In genomic region chr6:45378324-45378926, GRCh38 we compare ENCODE assay signal across 7 cellular contexts. TPM values are rescaled to one million over a fixed set of nuclear protein-coding genes. Genes with fewer than 3 reads are reported as not detected.
A peak's percentile ranks its signal among the peaks of the same experiment; 100 is the strongest.
DNase-seq lines count a peak whose midpoint lies in the region; ATAC-seq and TF ChIP-seq lines count a peak whose summit lies in the region.

No MANE protein-coding gene starts in this region.

- H3K36me3 ChIP-seq in MM.1S (replicated peaks; ENCODE audit: insufficient read depth, low read length) = no peaks in the 10 kb centered on the region
- H3K36me3 ChIP-seq in left ventricle myocardium inferior = no peaks in the 10 kb centered on the region

- no peaks in the 10 kb centered on the region for H3K27me3 ChIP-seq in MM.1S (replicated peaks; ENCODE audit: insufficient read depth, low read length)
- H3K27me3 ChIP-seq in left ventricle myocardium inferior (ENCODE audit: low read depth) = no peaks in the 10 kb centered on the region

- no peaks in the 10 kb centered on the region for H3K9me2 ChIP-seq in MM.1S (replicated peaks; ENCODE audit: insufficient read depth, low read length)

- intact Hi-C loops in left ventricle myocardium inferior (cut with micrococcal nuclease) = no loop called here

- peak overlapping the region; percentile 56 for H3K4me2 ChIP-seq in MM.1S (ENCODE audit: low read depth, low read length)

- H3K4me3 ChIP-seq in GM12875 (ENCODE audit: low read depth, low read length) = peak overlapping the region; percentile 58
- peak overlapping the region; percentile 92 for H3K4me3 ChIP-seq in MM.1S (ENCODE audit: low read length)
- H3K4me3 ChIP-seq in left ventricle myocardium inferior = peak overlapping the region; percentile 86
- H3K4me3 ChIP-seq in retinal pigment epithelial cell (ENCODE audit: low read length) = peak overlapping the region; percentile 91

- TF ChIP-seq CTCF in GM12875 (IDR thresholded peaks at IDR 0.05; ENCODE audit: borderline replicate concordance, insufficient read depth, low read depth, low read length) (no peak), MM.1S (IDR thresholded peaks at IDR 0.05; ENCODE audit: low read length) (no peak), left ventricle myocardium inferior (IDR thresholded peaks at IDR 0.05; ENCODE audit: borderline replicate concordance) (no peak), retinal pigment epithelial cell (conservative IDR thresholded peaks at IDR 0.05; ENCODE audit: low read depth, low read length) (no peak)

- H2AFZ ChIP-seq in MM.1S (ENCODE audit: low read length) = peak overlapping the region; percentile 94

- 0 out of 2 replicates have a peak, but pooled peaks cover 7% of the 10 kb centered on the region for H3K4me1 ChIP-seq in MM.1S (ENCODE audit: low read length)
- peaks cover 28% of the 10 kb centered on the region for H3K4me1 ChIP-seq in left ventricle myocardium inferior

- H4K20me1 ChIP-seq in MM.1S (ENCODE audit: insufficient read depth, low read length) = no peaks in the 10 kb centered on the region

- peak overlapping the region; percentile 92 for H3K9ac ChIP-seq in MM.1S (ENCODE audit: low read length)

- no peaks in the 10 kb centered on the region for H3K79me2 ChIP-seq in MM.1S (ENCODE audit: low read length)

- H3K9me3 ChIP-seq in MM.1S (replicated peaks; ENCODE audit: insufficient read depth, low read length) = no peaks in the 10 kb centered on the region
- H3K9me3 ChIP-seq in left ventricle myocardium inferior (replicated peaks) = no peaks in the 10 kb centered on the region

- peak overlapping the region; percentile 82 for H3K27ac ChIP-seq in MM.1S (ENCODE audit: low read length)
- H3K27ac ChIP-seq in left ventricle myocardium inferior (replicated peaks) = peak overlapping the region; percentile 93

- peaks cover 4% of the 10 kb centered on the region; the same call in 1 of the 2 replicates for H3F3A ChIP-seq in MM.1S (ENCODE audit: insufficient read depth, low read length)

- ATAC-seq in GM21737 (IDR thresholded peaks at IDR 0.05; ENCODE audit: unreplicated experiment) = peak; percentile 32

- DNase-seq in MM.1S = peak; percentile 36
- DNase-seq in activated T-helper 1 cell treated with Interleukin-2 at 50 U/mL for 16 hours (ENCODE audit: low read depth) = peak; percentile 1
- DNase-seq in left ventricle myocardium inferior = peak; percentile 45
- no peak for DNase-seq in retinal pigment epithelial cell (ENCODE audit: low read depth)
- no peak for DNase-seq in NCI-H187 treated with DMSO at 0.1 percent for 48 hours (lab: John Stamatoyannopoulos, UW)

RNA-seq across cellular contexts. Expression of gene SUPT3H, which starts 0.7 kb away (rescaled TPM):
- total RNA-seq in left ventricle myocardium inferior = 2.6 TPM

RNA-seq across cellular contexts. Expression of gene RUNX2, which starts 50.3 kb away (rescaled TPM):
- total RNA-seq in left ventricle myocardium inferior = 0.38 TPM

Comparison
In these comparisons a context has a peak if more than half of its experiments do, and no peak if none do; other contexts are left out.
1. DNase-seq: peak in MM.1S (single experiment), activated T-helper 1 cell treated with Interleukin-2 at 50 U/mL for 16 hours (single experiment) and left ventricle myocardium inferior (single experiment); none in retinal pigment epithelial cell (single experiment) and NCI-H187 treated with DMSO at 0.1 percent for 48 hours (single experiment).
2. Peak in every context shown above with its lines, with median percentiles within 50 percentile points of each other: H3K4me3 ChIP-seq.